Comparison of ENCODE assay signal across 33 cellular contexts in genomic region chr9:84866402-84866801, GRCh38.
"Had no signal": no experiment of that assay in that cellular context is flagged by ENCODE, and none has a peak within 500 bp of the region (broad histone marks: within the 10 kb centered on the region; RNA-seq: fewer than 3 reads in every experiment).

No MANE protein-coding gene starts in this region.

- H3K9me3 Mint-ChIP-seq: activated B cell treated with CpG ODN at 0.5 μM for 24 hours; activated CD8-positive, alpha-beta T cell treated with anti-CD3 and anti-CD28 coated beads for 36 hours; activated naive CD4-positive, alpha-beta T cell treated with anti-CD3 and anti-CD28 coated beads for 36 hours; activated naive CD4-positive, alpha-beta T cell treated with anti-CD3 and anti-CD28 coated beads, Interleukin-2, amount 50 U/mL, for 24 hours; activated naive CD8-positive, alpha-beta T cell treated with anti-CD3 and anti-CD28 coated beads for 36 hours; activated naive CD8-positive, alpha-beta T cell treated with anti-CD3 and anti-CD28 coated beads, Interleukin-2, amount 50 U/mL, for 24 hours; activated T-cell treated with anti-CD3 and anti-CD28 coated beads, Interleukin-2, amount 50 U/mL, for 4 hours; activated T-helper 17 cell treated with anti-CD3 and anti-CD28 coated beads, Interleukin-2, amount 50 U/mL, for 72 hours; dendritic cell treated with granulocyte-macrophage colony-stimulating factor and Interleukin-4, amounts not matched to agents 40 ng/mL and 50 ng/mL, for 4 days; endodermal cell; T-helper 2 cell treated with Interferon-gamma antibody and Interleukin-4, amounts not matched to agents 5 μg/mL and 100 μg/mL, for 36 hours had no signal

- H3K4me1 ChIP-seq: adrenal gland, body of pancreas had no signal

- H3K4me3 Mint-ChIP-seq: activated B cell treated with CpG ODN at 0.5 μM for 24 hours; activated CD8-positive, alpha-beta T cell treated with anti-CD3 and anti-CD28 coated beads for 36 hours; activated naive CD4-positive, alpha-beta T cell treated with anti-CD3 and anti-CD28 coated beads for 36 hours; activated naive CD4-positive, alpha-beta T cell treated with anti-CD3 and anti-CD28 coated beads, Interleukin-2, amount 50 U/mL, for 24 hours; activated naive CD8-positive, alpha-beta T cell treated with anti-CD3 and anti-CD28 coated beads for 36 hours; activated naive CD8-positive, alpha-beta T cell treated with anti-CD3 and anti-CD28 coated beads, Interleukin-2, amount 50 U/mL, for 24 hours; activated T-cell treated with anti-CD3 and anti-CD28 coated beads, Interleukin-2, amount 50 U/mL, for 4 hours; activated T-helper 17 cell treated with anti-CD3 and anti-CD28 coated beads, Interleukin-2, amount 50 U/mL, for 72 hours; dendritic cell treated with granulocyte-macrophage colony-stimulating factor and Interleukin-4, amounts not matched to agents 40 ng/mL and 50 ng/mL, for 4 days; endodermal cell; T-helper 17 cell; T-helper 2 cell treated with Interferon-gamma antibody and Interleukin-4, amounts not matched to agents 5 μg/mL and 100 μg/mL, for 36 hours had no signal

- H3K4me3 ChIP-seq: adrenal gland, body of pancreas, coronary artery, dorsolateral prefrontal cortex had no signal

- DNase-seq: activated B cell treated with CpG ODN at 0.5 μM for 24 hours; activated CD4-positive, alpha-beta T cell treated with anti-CD3 and anti-CD28 coated beads for 48 hours; activated CD4-positive, alpha-beta T cell treated with anti-CD3 and anti-CD28 coated beads, Interleukin-2, amount 50 U/mL, for 1 hour; activated CD4-positive, alpha-beta T cell treated with anti-CD3 and anti-CD28 coated beads, Interleukin-2, amount 50 U/mL, for 48 hours; activated CD8-positive, alpha-beta memory T cell treated with anti-CD3 and anti-CD28 coated beads for 24 hours; activated CD8-positive, alpha-beta T cell treated with anti-CD3 and anti-CD28 coated beads for 36 hours; activated effector memory CD4-positive, alpha-beta T cell treated with Interleukin-2 at 50 U/mL for 16 hours; activated gamma-delta T cell treated with Interleukin-2 at 50 U/mL for 16 hours; activated naive CD4-positive, alpha-beta T cell treated with anti-CD3 and anti-CD28 coated beads for 36 hours; activated naive CD8-positive, alpha-beta T cell treated with anti-CD3 and anti-CD28 coated beads for 36 hours; activated naive CD8-positive, alpha-beta T cell treated with anti-CD3 and anti-CD28 coated beads, Interleukin-2, amount 50 U/mL, for 24 hours; activated T-cell treated with anti-CD3 and anti-CD28 coated beads, Interleukin-2, amount 50 U/mL, for 4 hours; adrenal gland; amygdala; aorta; body of pancreas; central memory CD4-positive, alpha-beta T cell; dorsolateral prefrontal cortex; effector memory CD4-positive, alpha-beta T cell; endodermal cell; foreskin fibroblast; head of caudate nucleus; T-helper 1 cell; T-helper 17 cell; T1000; WERI-Rb-1 had no signal

- ATAC-seq: activated CD4-positive, CD25-positive, alpha-beta regulatory T cell treated with anti-CD3 and anti-CD28 coated beads, Interleukin-2, amount 50 U/mL, for 24 hours; activated CD8-positive, alpha-beta T cell treated with anti-CD3 and anti-CD28 coated beads for 36 hours; activated naive CD8-positive, alpha-beta T cell treated with anti-CD3 and anti-CD28 coated beads, Interleukin-2, amount 50 U/mL, for 24 hours; activated T-cell treated with anti-CD3 and anti-CD28 coated beads, Interleukin-2, amount 50 U/mL, for 4 hours; activated T-helper 17 cell treated with anti-CD3 and anti-CD28 coated beads, Interleukin-2, amount 50 U/mL, for 72 hours; body of pancreas; esophagus mucosa; T-helper 17 cell had no signal

- H3K27me3 ChIP-seq: adrenal gland, body of pancreas, dorsolateral prefrontal cortex had no signal

- H3K27me3 Mint-ChIP-seq: activated B cell treated with CpG ODN at 0.5 μM for 24 hours; activated naive CD4-positive, alpha-beta T cell treated with anti-CD3 and anti-CD28 coated beads, Interleukin-2, amount 50 U/mL, for 24 hours; activated naive CD8-positive, alpha-beta T cell treated with anti-CD3 and anti-CD28 coated beads, Interleukin-2, amount 50 U/mL, for 24 hours; dendritic cell treated with granulocyte-macrophage colony-stimulating factor and Interleukin-4, amounts not matched to agents 40 ng/mL and 50 ng/mL, for 4 days had no signal

- H3K4me1 Mint-ChIP-seq: activated B cell treated with CpG ODN at 0.5 μM for 24 hours; activated naive CD4-positive, alpha-beta T cell treated with anti-CD3 and anti-CD28 coated beads, Interleukin-2, amount 50 U/mL, for 24 hours; activated naive CD8-positive, alpha-beta T cell treated with anti-CD3 and anti-CD28 coated beads for 36 hours; activated naive CD8-positive, alpha-beta T cell treated with anti-CD3 and anti-CD28 coated beads, Interleukin-2, amount 50 U/mL, for 24 hours; T-helper 17 cell had no signal

- H3K27ac Mint-ChIP-seq: activated B cell treated with CpG ODN at 0.5 μM for 24 hours; activated CD8-positive, alpha-beta T cell treated with anti-CD3 and anti-CD28 coated beads for 36 hours; activated naive CD4-positive, alpha-beta T cell treated with anti-CD3 and anti-CD28 coated beads for 36 hours; activated naive CD4-positive, alpha-beta T cell treated with anti-CD3 and anti-CD28 coated beads, Interleukin-2, amount 50 U/mL, for 24 hours; activated naive CD8-positive, alpha-beta T cell treated with anti-CD3 and anti-CD28 coated beads for 36 hours; activated naive CD8-positive, alpha-beta T cell treated with anti-CD3 and anti-CD28 coated beads, Interleukin-2, amount 50 U/mL, for 24 hours; activated T-helper 17 cell treated with anti-CD3 and anti-CD28 coated beads, Interleukin-2, amount 50 U/mL, for 72 hours; dendritic cell treated with granulocyte-macrophage colony-stimulating factor and Interleukin-4, amounts not matched to agents 40 ng/mL and 50 ng/mL, for 4 days; endodermal cell; T-helper 17 cell; T-helper 2 cell treated with Interferon-gamma antibody and Interleukin-4, amounts not matched to agents 5 μg/mL and 100 μg/mL, for 36 hours had no signal

- H3K27ac ChIP-seq: adrenal gland, body of pancreas, coronary artery, WERI-Rb-1 had no signal

- H3K9me3 ChIP-seq: adrenal gland, body of pancreas had no signal

- H3K36me3 Mint-ChIP-seq: activated naive CD4-positive, alpha-beta T cell treated with anti-CD3 and anti-CD28 coated beads, Interleukin-2, amount 50 U/mL, for 24 hours; activated naive CD8-positive, alpha-beta T cell treated with anti-CD3 and anti-CD28 coated beads for 36 hours had no signal

- H3K36me3 ChIP-seq: adrenal gland, WERI-Rb-1 had no signal
